1 cellular context compared by ENCODE assay signal in the genomic region with DNA sequence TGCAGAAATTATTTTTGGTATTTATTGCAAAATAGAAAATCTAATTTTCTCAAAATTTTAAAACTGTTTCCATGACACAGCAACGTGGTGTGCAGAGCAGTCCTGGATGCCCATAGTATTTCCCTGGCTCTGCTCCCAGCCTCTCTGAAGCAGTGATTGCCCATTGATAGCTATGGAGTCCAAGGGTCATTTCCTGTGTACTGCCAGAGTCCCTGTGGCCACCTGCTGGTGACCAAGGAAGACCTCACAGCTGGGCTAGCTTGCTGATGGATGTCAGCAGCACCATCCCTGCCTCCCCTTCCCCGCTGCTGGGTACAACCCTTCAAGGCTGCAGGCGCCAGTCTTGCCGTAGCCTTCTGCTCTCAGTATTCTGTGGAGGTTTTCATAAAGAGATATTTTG.
TF ChIP-seq lines count a peak whose summit lies in the region.

No MANE protein-coding gene starts in this region.

TF ChIP-seq in HepG2, 621 proteins besides CTCF, POLR2A, EP300 and RAD21 (continued from another document and continues in another):
- TF ChIP-seq, protein P1, sequence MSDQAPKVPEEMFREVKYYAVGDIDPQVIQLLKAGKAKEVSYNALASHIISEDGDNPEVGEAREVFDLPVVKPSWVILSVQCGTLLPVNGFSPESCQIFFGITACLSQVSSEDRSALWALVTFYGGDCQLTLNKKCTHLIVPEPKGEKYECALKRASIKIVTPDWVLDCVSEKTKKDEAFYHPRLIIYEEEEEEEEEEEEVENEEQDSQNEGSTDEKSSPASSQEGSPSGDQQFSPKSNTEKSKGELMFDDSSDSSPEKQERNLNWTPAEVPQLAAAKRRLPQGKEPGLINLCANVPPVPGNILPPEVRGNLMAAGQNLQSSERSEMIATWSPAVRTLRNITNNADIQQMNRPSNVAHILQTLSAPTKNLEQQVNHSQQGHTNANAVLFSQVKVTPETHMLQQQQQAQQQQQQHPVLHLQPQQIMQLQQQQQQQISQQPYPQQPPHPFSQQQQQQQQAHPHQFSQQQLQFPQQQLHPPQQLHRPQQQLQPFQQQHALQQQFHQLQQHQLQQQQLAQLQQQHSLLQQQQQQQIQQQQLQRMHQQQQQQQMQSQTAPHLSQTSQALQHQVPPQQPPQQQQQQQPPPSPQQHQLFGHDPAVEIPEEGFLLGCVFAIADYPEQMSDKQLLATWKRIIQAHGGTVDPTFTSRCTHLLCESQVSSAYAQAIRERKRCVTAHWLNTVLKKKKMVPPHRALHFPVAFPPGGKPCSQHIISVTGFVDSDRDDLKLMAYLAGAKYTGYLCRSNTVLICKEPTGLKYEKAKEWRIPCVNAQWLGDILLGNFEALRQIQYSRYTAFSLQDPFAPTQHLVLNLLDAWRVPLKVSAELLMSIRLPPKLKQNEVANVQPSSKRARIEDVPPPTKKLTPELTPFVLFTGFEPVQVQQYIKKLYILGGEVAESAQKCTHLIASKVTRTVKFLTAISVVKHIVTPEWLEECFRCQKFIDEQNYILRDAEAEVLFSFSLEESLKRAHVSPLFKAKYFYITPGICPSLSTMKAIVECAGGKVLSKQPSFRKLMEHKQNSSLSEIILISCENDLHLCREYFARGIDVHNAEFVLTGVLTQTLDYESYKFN (CRISPR knock-in tag; conservative IDR thresholded peaks at IDR 0.05) = no peak; the same call in 1 of the 2 replicates
- TF ChIP-seq MED1 (CRISPR knock-in tag; IDR thresholded peaks at IDR 0.05) (0 out of 2 replicates have a peak, but pooled peaks have one; percentile 21), MTA3 (CRISPR knock-in tag; IDR thresholded peaks at IDR 0.05) (no peak), CERS6 (CRISPR knock-in tag; IDR thresholded peaks at IDR 0.05) (no peak), SMC3 (IDR thresholded peaks at IDR 0.05; ENCODE audit: low read length) (peak; percentile 74), ZMYM4 (CRISPR knock-in tag; IDR thresholded peaks at IDR 0.05) (peak; percentile 59), ZNF766 (CRISPR knock-in tag; IDR thresholded peaks at IDR 0.05; ENCODE audit: borderline replicate concordance) (no peak), SETDB1 (CRISPR knock-in tag; IDR thresholded peaks at IDR 0.05; ENCODE audit: borderline replicate concordance) (no peak), RARA (CRISPR knock-in tag; IDR thresholded peaks at IDR 0.05) (no peak), ZNF709 (CRISPR knock-in tag; IDR thresholded peaks at IDR 0.05) (no peak), ZNF263 (CRISPR knock-in tag; IDR thresholded peaks at IDR 0.05) (no peak), SAP130 (CRISPR knock-in tag; IDR thresholded peaks at IDR 0.05; ENCODE audit: low read depth) (no peak), ZNF780A (CRISPR knock-in tag; IDR thresholded peaks at IDR 0.05) (no peak), KLF13 (CRISPR knock-in tag; IDR thresholded peaks at IDR 0.05) (no peak), ZNF792 (CRISPR knock-in tag; IDR thresholded peaks at IDR 0.05) (peak; percentile 37; the same call in 1 of the 2 replicates), KDM3A (CRISPR knock-in tag; IDR thresholded peaks at IDR 0.05; ENCODE audit: low read depth) (no peak), TARDBP (CRISPR knock-in tag; IDR thresholded peaks at IDR 0.05) (no peak), GATA4 (IDR thresholded peaks at IDR 0.05; ENCODE audit: borderline replicate concordance, low read depth) (no peak), ZNF770 (CRISPR knock-in tag; IDR thresholded peaks at IDR 0.05) (no peak), HNRNPH1 (optimal IDR thresholded peaks at IDR 0.05; ENCODE audit: low read depth, low read length) (no peak), ZNF256 (CRISPR knock-in tag; conservative IDR thresholded peaks at IDR 0.05) (no peak), EHMT2 (IDR thresholded peaks at IDR 0.05; ENCODE audit: borderline replicate concordance, low read depth, low read length) (no peak), BRCA1 (CRISPR knock-in tag; IDR thresholded peaks at IDR 0.05) (no peak), ZFX (CRISPR knock-in tag; IDR thresholded peaks at IDR 0.05; ENCODE audit: low read depth) (no peak), ZSCAN9 (CRISPR knock-in tag; IDR thresholded peaks at IDR 0.05; ENCODE audit: borderline replicate concordance) (0 out of 2 replicates have a peak, but pooled peaks have one; percentile 32), ASH2L (IDR thresholded peaks at IDR 0.05; ENCODE audit: insufficient read length, low read depth, low read length) (no peak), PRMT3 (CRISPR knock-in tag; IDR thresholded peaks at IDR 0.05; ENCODE audit: borderline replicate concordance, low read depth) (no peak), PITX1 (CRISPR knock-in tag; IDR thresholded peaks at IDR 0.05) (no peak), MXI1 (IDR thresholded peaks at IDR 0.05; ENCODE audit: borderline replicate concordance, low read depth, low read length) (peak; percentile 42; the same call in 1 of the 3 replicates), SATB2 (CRISPR knock-in tag; IDR thresholded peaks at IDR 0.05) (no peak), CEBPG (CRISPR knock-in tag; IDR thresholded peaks at IDR 0.05) (peak; percentile 37; the same call in 1 of the 2 replicates), ARNT2 (CRISPR knock-in tag; IDR thresholded peaks at IDR 0.05; ENCODE audit: low read depth) (no peak), NKX3-1 (CRISPR knock-in tag; IDR thresholded peaks at IDR 0.05) (no peak)
- TF ChIP-seq, protein P2, sequence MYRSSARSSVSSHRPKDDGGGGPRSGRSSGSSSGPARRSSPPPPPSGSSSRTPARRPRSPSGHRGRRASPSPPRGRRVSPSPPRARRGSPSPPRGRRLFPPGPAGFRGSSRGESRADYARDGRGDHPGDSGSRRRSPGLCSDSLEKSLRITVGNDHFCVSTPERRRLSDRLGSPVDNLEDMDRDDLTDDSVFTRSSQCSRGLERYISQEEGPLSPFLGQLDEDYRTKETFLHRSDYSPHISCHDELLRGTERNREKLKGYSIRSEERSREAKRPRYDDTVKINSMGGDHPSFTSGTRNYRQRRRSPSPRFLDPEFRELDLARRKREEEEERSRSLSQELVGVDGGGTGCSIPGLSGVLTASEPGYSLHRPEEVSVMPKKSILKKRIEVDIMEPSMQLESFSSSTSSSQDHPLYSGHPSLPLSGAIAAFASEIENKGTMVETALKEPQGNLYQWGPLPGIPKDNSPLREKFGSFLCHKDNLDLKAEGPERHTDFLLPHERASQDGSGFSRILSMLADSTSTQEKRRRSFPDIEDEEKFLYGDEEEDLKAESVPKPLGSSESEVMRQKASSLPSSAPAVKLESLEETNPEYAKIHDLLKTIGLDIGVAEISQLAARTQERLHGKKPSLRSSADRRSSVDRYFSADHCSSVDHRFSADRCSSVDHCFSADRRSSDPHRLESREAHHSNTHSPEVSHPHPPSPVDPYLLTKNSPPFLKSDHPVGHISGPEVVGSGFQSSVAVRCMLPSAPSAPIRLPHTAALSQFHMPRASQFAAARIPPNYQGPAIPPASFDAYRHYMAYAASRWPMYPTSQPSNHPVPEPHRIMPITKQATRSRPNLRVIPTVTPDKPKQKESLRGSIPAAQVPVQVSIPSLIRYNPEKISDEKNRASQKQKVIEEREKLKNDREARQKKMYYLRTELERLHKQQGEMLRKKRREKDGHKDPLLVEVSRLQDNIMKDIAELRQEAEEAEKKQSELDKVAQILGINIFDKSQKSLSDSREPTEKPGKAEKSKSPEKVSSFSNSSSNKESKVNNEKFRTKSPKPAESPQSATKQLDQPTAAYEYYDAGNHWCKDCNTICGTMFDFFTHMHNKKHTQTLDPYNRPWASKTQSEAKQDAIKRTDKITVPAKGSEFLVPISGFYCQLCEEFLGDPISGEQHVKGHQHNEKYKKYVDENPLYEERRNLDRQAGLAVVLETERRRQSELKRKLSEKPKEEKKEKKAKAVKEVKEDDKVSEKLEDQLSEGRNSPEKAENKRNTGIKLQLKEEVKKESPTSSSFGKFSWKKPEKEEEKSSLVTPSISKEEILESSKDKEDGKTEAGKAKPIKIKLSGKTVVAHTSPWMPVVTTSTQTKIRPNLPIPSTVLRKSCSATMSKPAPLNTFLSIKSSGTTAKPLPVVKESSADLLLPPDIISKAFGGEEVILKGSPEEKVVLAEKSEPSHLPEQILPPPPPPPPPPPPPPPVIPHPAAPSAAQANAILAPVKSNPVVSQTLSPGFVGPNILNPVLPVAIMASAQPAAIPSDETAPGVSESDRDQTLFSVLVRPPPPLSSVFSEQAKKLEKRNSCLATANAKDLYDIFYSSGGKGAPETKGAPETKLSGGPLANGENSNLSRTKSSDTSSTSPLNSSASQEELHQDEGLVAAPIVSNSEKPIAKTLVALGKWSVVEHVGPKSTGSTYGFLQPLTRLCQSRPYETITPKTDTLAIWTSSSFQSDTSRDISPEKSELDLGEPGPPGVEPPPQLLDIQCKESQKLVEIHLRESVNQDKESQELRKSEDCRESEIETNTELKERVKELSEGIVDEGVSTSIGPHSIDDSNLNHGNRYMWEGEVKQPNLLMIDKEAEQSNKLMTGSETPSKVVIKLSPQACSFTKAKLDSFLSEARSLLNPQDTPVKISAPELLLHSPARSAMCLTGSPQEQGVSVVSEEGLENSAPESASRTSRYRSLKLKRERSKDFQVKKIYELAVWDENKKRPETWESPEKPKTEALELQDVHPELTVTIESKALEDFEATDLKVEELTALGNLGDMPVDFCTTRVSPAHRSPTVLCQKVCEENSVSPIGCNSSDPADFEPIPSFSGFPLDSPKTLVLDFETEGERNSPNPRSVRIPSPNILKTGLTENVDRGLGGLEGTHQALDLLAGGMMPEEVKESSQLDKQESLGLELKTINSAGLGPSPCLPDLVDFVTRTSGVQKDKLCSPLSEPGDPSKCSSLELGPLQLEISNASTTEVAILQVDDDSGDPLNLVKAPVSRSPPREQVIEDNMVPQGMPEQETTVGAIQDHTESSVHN (CRISPR knock-in tag; IDR thresholded peaks at IDR 0.05) = no peak
- TF ChIP-seq, protein P3, sequence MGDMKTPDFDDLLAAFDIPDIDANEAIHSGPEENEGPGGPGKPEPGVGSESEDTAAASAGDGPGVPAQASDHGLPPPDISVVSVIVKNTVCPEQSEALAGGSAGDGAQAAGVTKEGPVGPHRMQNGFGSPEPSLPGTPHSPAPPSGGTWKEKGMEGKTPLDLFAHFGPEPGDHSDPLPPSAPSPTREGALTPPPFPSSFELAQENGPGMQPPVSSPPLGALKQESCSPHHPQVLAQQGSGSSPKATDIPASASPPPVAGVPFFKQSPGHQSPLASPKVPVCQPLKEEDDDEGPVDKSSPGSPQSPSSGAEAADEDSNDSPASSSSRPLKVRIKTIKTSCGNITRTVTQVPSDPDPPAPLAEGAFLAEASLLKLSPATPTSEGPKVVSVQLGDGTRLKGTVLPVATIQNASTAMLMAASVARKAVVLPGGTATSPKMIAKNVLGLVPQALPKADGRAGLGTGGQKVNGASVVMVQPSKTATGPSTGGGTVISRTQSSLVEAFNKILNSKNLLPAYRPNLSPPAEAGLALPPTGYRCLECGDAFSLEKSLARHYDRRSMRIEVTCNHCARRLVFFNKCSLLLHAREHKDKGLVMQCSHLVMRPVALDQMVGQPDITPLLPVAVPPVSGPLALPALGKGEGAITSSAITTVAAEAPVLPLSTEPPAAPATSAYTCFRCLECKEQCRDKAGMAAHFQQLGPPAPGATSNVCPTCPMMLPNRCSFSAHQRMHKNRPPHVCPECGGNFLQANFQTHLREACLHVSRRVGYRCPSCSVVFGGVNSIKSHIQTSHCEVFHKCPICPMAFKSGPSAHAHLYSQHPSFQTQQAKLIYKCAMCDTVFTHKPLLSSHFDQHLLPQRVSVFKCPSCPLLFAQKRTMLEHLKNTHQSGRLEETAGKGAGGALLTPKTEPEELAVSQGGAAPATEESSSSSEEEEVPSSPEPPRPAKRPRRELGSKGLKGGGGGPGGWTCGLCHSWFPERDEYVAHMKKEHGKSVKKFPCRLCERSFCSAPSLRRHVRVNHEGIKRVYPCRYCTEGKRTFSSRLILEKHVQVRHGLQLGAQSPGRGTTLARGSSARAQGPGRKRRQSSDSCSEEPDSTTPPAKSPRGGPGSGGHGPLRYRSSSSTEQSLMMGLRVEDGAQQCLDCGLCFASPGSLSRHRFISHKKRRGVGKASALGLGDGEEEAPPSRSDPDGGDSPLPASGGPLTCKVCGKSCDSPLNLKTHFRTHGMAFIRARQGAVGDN (CRISPR knock-in tag; IDR thresholded peaks at IDR 0.05) = no peak
- TF ChIP-seq, protein P4, sequence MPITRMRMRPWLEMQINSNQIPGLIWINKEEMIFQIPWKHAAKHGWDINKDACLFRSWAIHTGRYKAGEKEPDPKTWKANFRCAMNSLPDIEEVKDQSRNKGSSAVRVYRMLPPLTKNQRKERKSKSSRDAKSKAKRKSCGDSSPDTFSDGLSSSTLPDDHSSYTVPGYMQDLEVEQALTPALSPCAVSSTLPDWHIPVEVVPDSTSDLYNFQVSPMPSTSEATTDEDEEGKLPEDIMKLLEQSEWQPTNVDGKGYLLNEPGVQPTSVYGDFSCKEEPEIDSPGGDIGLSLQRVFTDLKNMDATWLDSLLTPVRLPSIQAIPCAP (CRISPR knock-in tag; IDR thresholded peaks at IDR 0.05; ENCODE audit: low read depth) = no peak
- TF ChIP-seq, protein P5, sequence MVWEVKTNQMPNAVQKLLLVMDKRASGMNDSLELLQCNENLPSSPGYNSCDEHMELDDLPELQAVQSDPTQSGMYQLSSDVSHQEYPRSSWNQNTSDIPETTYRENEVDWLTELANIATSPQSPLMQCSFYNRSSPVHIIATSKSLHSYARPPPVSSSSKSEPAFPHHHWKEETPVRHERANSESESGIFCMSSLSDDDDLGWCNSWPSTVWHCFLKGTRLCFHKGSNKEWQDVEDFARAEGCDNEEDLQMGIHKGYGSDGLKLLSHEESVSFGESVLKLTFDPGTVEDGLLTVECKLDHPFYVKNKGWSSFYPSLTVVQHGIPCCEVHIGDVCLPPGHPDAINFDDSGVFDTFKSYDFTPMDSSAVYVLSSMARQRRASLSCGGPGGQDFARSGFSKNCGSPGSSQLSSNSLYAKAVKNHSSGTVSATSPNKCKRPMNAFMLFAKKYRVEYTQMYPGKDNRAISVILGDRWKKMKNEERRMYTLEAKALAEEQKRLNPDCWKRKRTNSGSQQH (CRISPR knock-in tag; IDR thresholded peaks at IDR 0.05; ENCODE audit: low read depth) = no peak
